ENCODE assay signal across 24 cellular contexts in the genomic region with DNA sequence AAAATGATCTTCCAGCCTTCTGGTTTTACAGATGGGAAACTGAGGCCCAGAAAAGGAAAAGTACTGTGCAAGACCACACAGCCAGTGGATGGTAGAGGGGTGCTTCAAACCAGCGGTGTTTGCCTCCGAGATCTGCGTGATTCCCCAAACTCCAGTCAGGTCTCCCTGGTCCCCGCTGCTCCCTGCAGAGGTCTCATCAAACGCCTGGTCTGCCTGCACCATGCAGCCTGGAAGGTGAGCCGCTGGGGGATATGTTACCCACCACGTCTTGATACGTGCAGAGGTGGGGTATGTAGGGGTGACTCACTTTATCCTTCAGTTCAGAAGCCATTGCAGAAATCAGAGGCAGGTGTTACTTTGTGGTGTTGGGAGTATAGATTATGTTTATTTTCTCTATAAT. TPM values are rescaled to one million over a fixed set of nuclear protein-coding genes. Genes with fewer than 3 reads are reported as not detected.
"Had no signal": no experiment of that assay in that cellular context is flagged by ENCODE, and none has a peak within 500 bp of the region (broad histone marks: within the 10 kb centered on the region; RNA-seq: fewer than 3 reads in every experiment).

No MANE protein-coding gene starts in this region.

- H3K4me3 Mint-ChIP-seq: IgD-negative memory B cell had no signal

- H3K9me3 ChIP-seq: SJSA1 had no signal

- H3K4me1 Mint-ChIP-seq: IgD-negative memory B cell had no signal

- H3K36me3 ChIP-seq: SJSA1 had no signal

- H3K4me3 ChIP-seq: K562, SJSA1, SK-N-MC had no signal

- H3K4me1 ChIP-seq: SJSA1 had no signal

- H3K27ac Mint-ChIP-seq: IgD-negative memory B cell had no signal

- H3K36me3 Mint-ChIP-seq: IgD-negative memory B cell had no signal

- H3K4me2 ChIP-seq: KMS-11 had no signal

- ATAC-seq: HepG2, K562, Panc1, PC-3 had no signal

- H3K27me3 ChIP-seq: SJSA1 had no signal

- H3K9ac ChIP-seq: KMS-11 had no signal

- DNase-seq: Kasumi-1, MM.1S, NCI-H1092 treated with DMSO at 0.1 percent for 48 hours, NCI-H1436, NCI-H187, NCI-H2029, NCI-H2081 treated with DMSO at 0.1 percent for 48 hours, NCI-H2171, NCI-H226, NCI-H446, NCI-H510A, NCI-H524 treated with DMSO at 0.1 percent for 48 hours, NCI-H69, NCI-H774, PC-3, SIG-M5 had no signal

- H3K27ac ChIP-seq: KMS-11, RWPE1, SJSA1, SK-N-MC had no signal

RNA-seq across cellular contexts. Expression of a gene that starts 56.3 kb away (rescaled TPM):
- total RNA-seq: K562 had no signal
- polyA plus RNA-seq: IgD-negative memory B cell had no signal
